In the genomic region with DNA sequence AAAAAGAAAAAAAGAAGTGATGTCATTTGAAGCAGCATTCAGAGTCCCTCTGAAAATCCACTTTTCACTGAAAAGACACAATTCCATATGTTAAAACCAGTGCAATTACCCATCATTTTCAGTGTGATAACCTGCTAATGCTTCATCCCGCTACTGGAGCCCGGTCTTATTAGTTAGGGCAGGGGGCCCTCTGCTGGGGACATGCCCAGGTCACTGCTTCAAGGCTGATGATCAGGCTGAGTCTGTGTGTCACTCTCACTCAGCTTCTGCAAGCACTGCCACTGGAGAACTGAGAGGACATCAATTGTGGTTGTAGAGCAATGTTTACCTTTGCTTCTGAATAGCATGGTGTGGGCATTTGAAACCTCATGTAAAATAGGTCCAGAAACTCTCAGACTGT, we compare ENCODE assay signal across 8 cellular contexts. TPM values are rescaled to one million over a fixed set of nuclear protein-coding genes. Genes with fewer than 3 reads are reported as not detected.
DNase-seq lines count a peak whose midpoint lies in the region; ATAC-seq and TF ChIP-seq lines count a peak whose summit lies in the region.

No MANE protein-coding gene starts in this region.

- intact Hi-C loops in lower lobe of right lung (cut with DNase I), result no loop called here

- ATAC-seq in GM18511 (IDR thresholded peaks at IDR 0.05; ENCODE audit: unreplicated experiment), result peak; percentile 75
- ATAC-seq in HG03064 (IDR thresholded peaks at IDR 0.05; ENCODE audit: low read depth, unreplicated experiment), result peak; percentile 56
- peak; percentile 50 to 61 for ATAC-seq in lower lobe of right lung
- ATAC-seq in HG02840 (IDR thresholded peaks at IDR 0.05; ENCODE audit: low FRiP score, unreplicated experiment), result no peak

- no peaks in the 10 kb centered on the region for H3K4me1 ChIP-seq in lower lobe of right lung

- no peaks in the 10 kb centered on the region for H3K27me3 ChIP-seq in lower lobe of right lung (ENCODE audit: low read depth)

- DNase-seq in NCI-H69 (lab: John Stamatoyannopoulos, UW), result peak; percentile 72
- peak; percentile 33 for DNase-seq in activated naive CD4-positive, alpha-beta T cell treated with anti-CD3 and anti-CD28 coated beads, Interleukin-2, amount 50 U/mL, for 16 hours
- DNase-seq in lower lobe of right lung, result peak; percentile 42
- no peak for DNase-seq in T1000 (lab: John Stamatoyannopoulos, UW)

- H3K36me3 ChIP-seq in lower lobe of right lung, result no peaks in the 10 kb centered on the region

- TF ChIP-seq CTCF in C4-2B (conservative IDR thresholded peaks at IDR 0.05), result peak; percentile 79
- peak; percentile 19 for TF ChIP-seq CTCF in lower lobe of right lung (IDR thresholded peaks at IDR 0.05)

- no peaks in the 10 kb centered on the region for H3K9me3 ChIP-seq in lower lobe of right lung

- H3K27ac ChIP-seq in C4-2B (no peak overlapping the region), lower lobe of right lung (no peak overlapping the region)

- no peak overlapping the region for H3K4me3 ChIP-seq in lower lobe of right lung

RNA-seq across cellular contexts. Expression of gene NXPH2, which starts 49.1 kb away (rescaled TPM):
- not detected for total RNA-seq in lower lobe of right lung
